ENCODE assay signal across 13 cellular contexts in the genomic region with DNA sequence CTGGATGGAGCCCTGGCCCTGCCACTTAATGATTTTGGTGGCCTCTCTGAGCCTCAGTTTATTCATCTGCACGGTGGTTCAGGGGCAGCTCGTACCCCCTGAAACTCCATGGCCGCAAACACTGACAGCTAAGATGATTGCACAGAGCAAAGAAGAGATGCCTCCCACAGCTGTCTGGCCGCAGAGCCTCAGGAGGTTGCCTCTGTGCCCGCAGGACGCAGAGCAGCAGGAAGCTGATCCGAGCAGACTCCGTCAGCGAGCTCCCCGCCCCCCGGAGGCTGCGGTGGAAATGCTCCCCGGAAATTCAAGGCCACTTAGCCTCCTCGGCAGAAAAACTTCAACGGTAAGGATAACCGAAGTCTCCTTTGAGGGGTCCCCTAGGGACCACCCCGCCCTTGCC. TPM values are rescaled to one million over a fixed set of nuclear protein-coding genes. Genes with fewer than 3 reads are reported as not detected.
DNase-seq lines count a peak whose midpoint lies in the region; ATAC-seq, FAIRE-seq and TF ChIP-seq lines count a peak whose summit lies in the region.
"Had no signal": no experiment of that assay in that cellular context is flagged by ENCODE, and none has a peak within 500 bp of the region (broad histone marks: within the 10 kb centered on the region; RNA-seq: fewer than 3 reads in every experiment).

No MANE protein-coding gene starts in this region.

- H3K27me3 Mint-ChIP-seq in stimulated activated memory B cell treated with anti-CD40 and anti-IgM and Interleukin-4, amounts not matched to agents 10 μg/mL and 1 μg/mL and 100 μg/mL, for 72 hours: peaks cover 60% of the 10 kb centered on the region

- no peak for TF ChIP-seq RAD21 in GM12878 (IDR thresholded peaks at IDR 0.05; ENCODE audit: insufficient read depth, low read depth, low read length)

- CTCF ChIA-PET in GM12878 (lab: Yijun Ruan, JAX): interaction anchor here (0.6 to 0.8 kb wide), 2 partner anchors 11 to 125 kb away, joined by 3 read pairs; no protein-coding TSS in a partner anchor

- no peaks in the 10 kb centered on the region for H3K36me3 ChIP-seq in GM12878 (ENCODE audit: control insufficient read depth in 2 of 2, insufficient read depth in 2 of 2, low read length in 1 of 2)
- H3K36me3 ChIP-seq: Peyer's patch, upper lobe of right lung had no signal

- DNase-seq in activated T-cell treated with anti-CD3 and anti-CD28 coated beads for 48 hours (ENCODE audit: low read depth) (peak; percentile 6), activated T-cell treated with anti-CD3 and anti-CD28 coated beads for 4 hours (no peak), NB4 (ENCODE audit: low read depth) (peak; percentile 99), GM12878 (ENCODE audit: low read depth, low spot score) (no peak), SKM-1 treated with dmso at 0.1 percent for 144 hours (lab: John Stamatoyannopoulos, UW; ENCODE audit: unreplicated experiment) (no peak), activated gamma-delta T cell treated with Interleukin-2 at 50 U/mL for 16 hours (no peak), LoVo (ENCODE audit: low spot score) (no peak)
- DNase-seq: dermis blood vessel endothelial cell, NCI-H1436, upper lobe of right lung had no signal

- no peak overlapping the region for H3K27ac ChIP-seq in GM12878 (ENCODE audit: control insufficient read depth, insufficient read depth)
- H3K27ac ChIP-seq: Peyer's patch, upper lobe of right lung had no signal

- peak; percentile 52 for ATAC-seq in GM12878
- peak; percentile 22 for ATAC-seq in stimulated activated memory B cell treated with anti-CD40 and anti-IgM and Interleukin-4, amounts not matched to agents 10 μg/mL and 1 μg/mL and 100 μg/mL, for 72 hours
- ATAC-seq: upper lobe of right lung had no signal

- no peak overlapping the region for H3K9ac ChIP-seq in GM12878 (ENCODE audit: control insufficient read depth, insufficient read depth, low read length)

- H3K4me1 ChIP-seq in GM12878 (ENCODE audit: control insufficient read depth, insufficient read depth, low read length): no peaks in the 10 kb centered on the region
- H3K4me1 ChIP-seq: upper lobe of right lung had no signal

- no peaks in the 10 kb centered on the region for H3K9me3 Mint-ChIP-seq in stimulated activated memory B cell treated with anti-CD40 and anti-IgM and Interleukin-4, amounts not matched to agents 10 μg/mL and 1 μg/mL and 100 μg/mL, for 72 hours
- H3K9me3 Mint-ChIP-seq: natural killer cell treated with Interleukin-12 subunit alpha and Interleukin-12 subunit beta and Interleukin-15 and Interleukin-18, amount 100 ng/mL, for 72 hours had no signal

- BruUV-seq in GM12878 (replicated peaks; lab: Mats Ljungman, UMichigan): no TSS peak

- 16% methylated on average over 17 of the region's 17 CpGs for WGBS in GM12878 (ENCODE audit: insufficient coverage, insufficient replicate concordance, low lambda C conversion rate, missing lambda C conversion rate)

- H2AFZ ChIP-seq in GM12878 (ENCODE audit: control insufficient read depth, low read depth, low read length): peak overlapping the region; percentile 58; the same call in 1 of the 2 replicates

- FAIRE-seq in GM12878 (lab: Jason Lieb, UNC): no peak

- no peak for TF ChIP-seq EP300 in GM12878 (IDR thresholded peaks at IDR 0.05; ENCODE audit: borderline replicate concordance in 1 of 2, control insufficient read depth in 1 of 2, low read depth in 2 of 2, low read length in 2 of 2)

- no peaks in the 10 kb centered on the region for H4K20me1 ChIP-seq in GM12878 (ENCODE audit: control insufficient read depth, insufficient read depth)

- TF ChIP-seq CTCF in NB4 (IDR thresholded peaks at IDR 0.05; ENCODE audit: low read depth, low read length): no peak
- TF ChIP-seq CTCF in GM12878 (IDR thresholded peaks at IDR 0.05 in 2 of 3, conservative IDR thresholded peaks at IDR 0.05 in 1 of 3; ENCODE audit: control insufficient read depth in 2 of 3, extremely low read depth in 1 of 3, insufficient read depth in 1 of 3, low read depth in 3 of 3, low read length in 3 of 3): no peak

- TF ChIP-seq POLR2A in NB4 (IDR thresholded peaks at IDR 0.05; ENCODE audit: extremely low read depth, insufficient read length) (peak; percentile 67), GM12878 (IDR thresholded peaks at IDR 0.05; ENCODE audit: low read depth, low read length) (no peak)

- peaks cover 16% of the 10 kb centered on the region for H3K4me1 Mint-ChIP-seq in stimulated activated memory B cell treated with anti-CD40 and anti-IgM and Interleukin-4, amounts not matched to agents 10 μg/mL and 1 μg/mL and 100 μg/mL, for 72 hours

- peak overlapping the region; percentile 10 for H3K27ac Mint-ChIP-seq in stimulated activated memory B cell treated with anti-CD40 and anti-IgM and Interleukin-4, amounts not matched to agents 10 μg/mL and 1 μg/mL and 100 μg/mL, for 72 hours
- H3K27ac Mint-ChIP-seq: natural killer cell treated with Interleukin-12 subunit alpha and Interleukin-12 subunit beta and Interleukin-15 and Interleukin-18, amount 100 ng/mL, for 72 hours had no signal

- RAD21 ChIA-PET in GM12878 (lab: Charles Lee; ENCODE audit: unreplicated experiment): no interaction called here

- peak overlapping the region; percentile 33; the same call in 1 of the 2 replicates for H3K4me2 ChIP-seq in GM12878 (ENCODE audit: control insufficient read depth, insufficient read depth)

- in situ Hi-C loops in GM12878 (cut with MboI): no loop called here

- POLR2A ChIA-PET in GM12878 (lab: Charles Lee): no interaction called here

- intact Hi-C loops in GM12878 (cut with micrococcal nuclease; ENCODE audit: unreplicated experiment): no loop called here

- SMC1A ChIA-PET in GM12878 (lab: Charles Lee; ENCODE audit: uncharacterized antibody, unreplicated experiment): no interaction called here

- H3K27me3 ChIP-seq in GM12878 (replicated peaks in 1 of 2; ENCODE audit: control insufficient read depth in 2 of 2, insufficient read depth in 2 of 2, low read length in 1 of 2): no peaks in the 10 kb centered on the region
- H3K27me3 ChIP-seq: Peyer's patch had no signal

- no peaks in the 10 kb centered on the region for H3K9me3 ChIP-seq in GM12878 (replicated peaks; ENCODE audit: control insufficient read depth, insufficient read depth, low read length)
- H3K9me3 ChIP-seq: Peyer's patch, upper lobe of right lung had no signal

- no peaks in the 10 kb centered on the region for H3K36me3 Mint-ChIP-seq in stimulated activated memory B cell treated with anti-CD40 and anti-IgM and Interleukin-4, amounts not matched to agents 10 μg/mL and 1 μg/mL and 100 μg/mL, for 72 hours
- H3K36me3 Mint-ChIP-seq: natural killer cell treated with Interleukin-12 subunit alpha and Interleukin-12 subunit beta and Interleukin-15 and Interleukin-18, amount 100 ng/mL, for 72 hours had no signal

- H3K79me2 ChIP-seq in GM12878 (ENCODE audit: control insufficient read depth, insufficient read depth, low read length): no peaks in the 10 kb centered on the region

- no peak overlapping the region for H3K4me3 Mint-ChIP-seq in stimulated activated memory B cell treated with anti-CD40 and anti-IgM and Interleukin-4, amounts not matched to agents 10 μg/mL and 1 μg/mL and 100 μg/mL, for 72 hours
- H3K4me3 Mint-ChIP-seq: natural killer cell treated with Interleukin-12 subunit alpha and Interleukin-12 subunit beta and Interleukin-15 and Interleukin-18, amount 100 ng/mL, for 72 hours had no signal

- H3K4me3 ChIP-seq in NB4 (ENCODE audit: low read depth, low read length) (peak overlapping the region; percentile 87), GM12878 (no peak overlapping the region)
- H3K4me3 ChIP-seq: Peyer's patch, upper lobe of right lung had no signal

RNA-seq across cellular contexts. Expression of a gene that starts 30.2 kb away (rescaled TPM):
- total RNA-seq in GM12878 (2013; cell fraction: nucleolus; rRNA removed): not detected in 2 replicates
- not detected in 2 replicates for total RNA-seq in GM12878 (2014; rRNA removed)
- not detected in 2 replicates for total RNA-seq in GM12878 (2014; rRNA removed; fragmentation: Illumina TruSeq; extraction: Trizol)
- total RNA-seq in GM12878 (2021): not detected in 2 replicates
- not detected for polyA plus RNA-seq in GM12878 (2011; ENCODE audit: low read depth)
- polyA plus RNA-seq in GM12878 (2011; rRNA removed): not detected in 2 replicates
- polyA plus RNA-seq in GM12878 (2011; cell fraction: cytosol; rRNA removed): not detected in 2 replicates
- polyA plus RNA-seq in GM12878 (2011; cell fraction: nucleus; rRNA removed): not detected in 2 replicates
- not detected in 2 replicates for polyA plus RNA-seq in GM12878 (2012)
- polyA plus RNA-seq in GM12878 (2014; fragmentation: Illumina TruSeq; extraction: Trizol): not detected in 2 replicates
- polyA plus RNA-seq in GM12878 (2014; fragmentation: Nextera tagmentation; extraction: Ambion mirVana): not detected
- not detected in 2 replicates for polyA plus RNA-seq in GM12878 (2014; rRNA removed)
- not detected for polyA plus RNA-seq in GM12878 (2016; fragmentation: Nextera tagmentation; extraction: Ambion mirVana)
- polyA minus RNA-seq in GM12878 (2011; rRNA and poly(A)+ RNA removed): not detected in 2 replicates
- polyA minus RNA-seq in GM12878 (2011; cell fraction: cytosol; rRNA and poly(A)+ RNA removed): not detected in 2 replicates
- polyA minus RNA-seq in GM12878 (2011; cell fraction: nucleus; rRNA and poly(A)+ RNA removed): not detected in 2 replicates
- total RNA-seq: dermis blood vessel endothelial cell; natural killer cell treated with Interleukin-12 subunit alpha and Interleukin-12 subunit beta and Interleukin-15 and Interleukin-18, amount 100 ng/mL, for 72 hours; Peyer's patch; upper lobe of right lung had no signal

RNA-seq across cellular contexts. Expression of a gene that starts 35.5 kb away (rescaled TPM):
- not detected in 2 replicates for total RNA-seq in GM12878 (2013; cell fraction: nucleolus; rRNA removed)
- not detected in 2 replicates for total RNA-seq in GM12878 (2014; rRNA removed)
- not detected in 2 replicates for total RNA-seq in GM12878 (2014; rRNA removed; fragmentation: Illumina TruSeq; extraction: Trizol)
- total RNA-seq in GM12878 (2021): not detected in 2 replicates
- not detected for polyA plus RNA-seq in GM12878 (2011; ENCODE audit: low read depth)
- not detected in 2 replicates for polyA plus RNA-seq in GM12878 (2011; rRNA removed)
- not detected in 2 replicates for polyA plus RNA-seq in GM12878 (2011; cell fraction: cytosol; rRNA removed)
- not detected in 2 replicates for polyA plus RNA-seq in GM12878 (2011; cell fraction: nucleus; rRNA removed)
- polyA plus RNA-seq in GM12878 (2012): not detected in 2 replicates
- not detected in 2 replicates for polyA plus RNA-seq in GM12878 (2014; fragmentation: Illumina TruSeq; extraction: Trizol)
- not detected for polyA plus RNA-seq in GM12878 (2014; fragmentation: Nextera tagmentation; extraction: Ambion mirVana)
- polyA plus RNA-seq in GM12878 (2014; rRNA removed): not detected in 2 replicates
- polyA plus RNA-seq in GM12878 (2016; fragmentation: Nextera tagmentation; extraction: Ambion mirVana): not detected
- not detected in 2 replicates for polyA minus RNA-seq in GM12878 (2011; rRNA and poly(A)+ RNA removed)
- polyA minus RNA-seq in GM12878 (2011; cell fraction: cytosol; rRNA and poly(A)+ RNA removed): not detected in 2 replicates
- polyA minus RNA-seq in GM12878 (2011; cell fraction: nucleus; rRNA and poly(A)+ RNA removed): not detected in 2 replicates
- total RNA-seq: dermis blood vessel endothelial cell; natural killer cell treated with Interleukin-12 subunit alpha and Interleukin-12 subunit beta and Interleukin-15 and Interleukin-18, amount 100 ng/mL, for 72 hours; upper lobe of right lung had no signal

RNA-seq across cellular contexts. Expression of a gene that starts 39.2 kb away (rescaled TPM):
- total RNA-seq in GM12878 (2013; cell fraction: nucleolus; rRNA removed): not detected in 2 replicates
- total RNA-seq in GM12878 (2014; rRNA removed) (not detected in 2 replicates), GM12878 (2014; rRNA removed; fragmentation: Illumina TruSeq; extraction: Trizol) (not detected in 2 replicates), GM12878 (2021) (not detected in 2 replicates)
- not detected for polyA plus RNA-seq in GM12878 (2011; ENCODE audit: low read depth)
- polyA plus RNA-seq in GM12878 (2011; rRNA removed) (not detected in 2 replicates), GM12878 (2014; fragmentation: Illumina TruSeq; extraction: Trizol) (not detected in 2 replicates), GM12878 (2014; fragmentation: Nextera tagmentation; extraction: Ambion mirVana) (not detected), GM12878 (2014; rRNA removed) (not detected in 2 replicates), GM12878 (2016; fragmentation: Nextera tagmentation; extraction: Ambion mirVana) (not detected)
- polyA plus RNA-seq in GM12878 (2011; cell fraction: cytosol; rRNA removed): not detected in 2 replicates
- polyA plus RNA-seq in GM12878 (2011; cell fraction: nucleus; rRNA removed): not detected in 2 replicates
- not detected in 2 replicates for polyA plus RNA-seq in GM12878 (2012)
- not detected in 2 replicates for polyA minus RNA-seq in GM12878 (2011; rRNA and poly(A)+ RNA removed)
- polyA minus RNA-seq in GM12878 (2011; cell fraction: cytosol; rRNA and poly(A)+ RNA removed): not detected in 2 replicates
- polyA minus RNA-seq in GM12878 (2011; cell fraction: nucleus; rRNA and poly(A)+ RNA removed): not detected in 2 replicates
- total RNA-seq: dermis blood vessel endothelial cell; natural killer cell treated with Interleukin-12 subunit alpha and Interleukin-12 subunit beta and Interleukin-15 and Interleukin-18, amount 100 ng/mL, for 72 hours; upper lobe of right lung had no signal

Comparison
In these comparisons a context has a peak if more than half of its experiments do, and no peak if none do; other contexts are left out.
1. DNase-seq: peak in activated T-cell treated with anti-CD3 and anti-CD28 coated beads for 48 hours (single experiment) and NB4 (single experiment); none in activated T-cell treated with anti-CD3 and anti-CD28 coated beads for 4 hours (single experiment), GM12878 (single experiment), SKM-1 treated with dmso at 0.1 percent for 144 hours (single experiment), activated gamma-delta T cell treated with Interleukin-2 at 50 U/mL for 16 hours (single experiment) and LoVo (single experiment).